In the genomic region with DNA sequence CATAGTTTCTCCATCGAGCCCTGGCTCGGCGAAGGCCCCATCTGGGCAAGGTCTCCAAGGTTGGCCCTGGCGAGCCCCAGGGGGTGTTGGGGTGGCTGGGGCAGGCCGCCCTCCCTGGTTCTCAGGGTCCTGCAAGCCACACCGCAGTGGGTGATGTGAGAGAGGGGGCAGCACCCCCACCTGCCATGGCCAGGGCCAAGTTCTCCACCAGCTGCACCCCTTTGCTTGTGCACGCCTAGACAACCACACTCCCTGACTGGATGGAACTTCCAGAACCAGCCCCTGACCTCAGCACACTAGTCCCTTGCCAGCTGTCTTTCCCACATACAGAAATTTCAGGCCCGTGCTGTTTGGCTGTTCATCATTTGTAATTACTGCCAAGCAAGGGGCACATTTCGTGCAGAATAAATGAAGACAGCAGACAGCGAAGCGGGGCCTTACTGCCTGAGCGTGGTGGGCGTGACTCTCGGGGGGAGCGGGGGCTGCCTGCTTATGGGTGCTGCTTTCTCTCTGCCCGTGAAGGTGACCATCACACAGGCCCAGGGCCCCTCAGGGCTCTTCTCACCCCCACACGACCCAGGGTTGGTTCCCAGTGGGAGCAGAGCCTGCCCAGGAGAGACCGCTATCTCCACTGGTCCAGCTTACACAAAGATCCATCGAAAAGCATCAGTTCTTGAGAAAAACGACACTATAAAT, we compare ENCODE assay signal across 13 cellular contexts.
DNase-seq lines count a peak whose midpoint lies in the region; ATAC-seq and TF ChIP-seq lines count a peak whose summit lies in the region.
"Had no signal": no experiment of that assay in that cellular context is flagged by ENCODE, and none has a peak within 500 bp of the region (broad histone marks: within the 10 kb centered on the region; RNA-seq: fewer than 3 reads in every experiment).

No MANE protein-coding gene starts in this region.

- no peaks in the 10 kb centered on the region for H3K36me3 Mint-ChIP-seq in osteocyte (ENCODE audit: unreplicated experiment)
- H3K36me3 Mint-ChIP-seq: CD4-positive, CD25-positive, alpha-beta regulatory T cell had no signal

- no peak for TF ChIP-seq CTCF in coronary artery (IDR thresholded peaks at IDR 0.05)
- TF ChIP-seq CTCF in sigmoid colon (IDR thresholded peaks at IDR 0.05), result no peak
- no peak for TF ChIP-seq CTCF in osteocyte (IDR thresholded peaks at IDR 0.05)

- 84 to 87% methylated on average over 20 of the region's 20 CpGs for WGBS in sigmoid colon, 2 donors
- 24 to 25% methylated on average over 20 of the region's 20 CpGs for WGBS in GM23248 (ENCODE audit: low coverage in 1 of 2, low lambda C conversion rate in 2 of 2, missing lambda C conversion rate in 2 of 2), 2 experiments

- H3K9me2 ChIP-seq in GM23248 (ENCODE audit: insufficient read depth), result no peaks in the 10 kb centered on the region

- no peaks in the 10 kb centered on the region for H3K36me3 ChIP-seq in sigmoid colon
- no peaks in the 10 kb centered on the region for H3K36me3 ChIP-seq in GM23248 (ENCODE audit: low read depth)
- H3K36me3 ChIP-seq: BLaER1 treated with 17β-estradiol and CSF1 and Interleukin-3, amounts not matched to agents 10 nM and 100 nM had no signal

- no peak for TF ChIP-seq EP300 in sigmoid colon (IDR thresholded peaks at IDR 0.05)

- intact Hi-C loops in cardiac septum (cut with DNase I), result no loop called here
- intact Hi-C loops in left ventricle myocardium superior (cut with micrococcal nuclease), result no loop called here
- intact Hi-C loops in sigmoid colon (cut with DNase I), result no loop called here

- H3F3A ChIP-seq in GM23248 (ENCODE audit: insufficient read depth), result no peaks in the 10 kb centered on the region

- H3K79me2 ChIP-seq in GM23248 (ENCODE audit: insufficient read depth), result no peaks in the 10 kb centered on the region

- no peaks in the 10 kb centered on the region for H3K9me3 ChIP-seq in sigmoid colon
- H3K9me3 ChIP-seq in GM23248 (ENCODE audit: low read depth), result no peaks in the 10 kb centered on the region
- H3K9me3 ChIP-seq: BLaER1 treated with 17β-estradiol and CSF1 and Interleukin-3, amounts not matched to agents 10 nM and 100 nM had no signal

- H4K20me1 ChIP-seq in GM23248 (ENCODE audit: insufficient read depth), result no peaks in the 10 kb centered on the region

- TF ChIP-seq POLR2A in sigmoid colon (IDR thresholded peaks at IDR 0.05), result no peak

- H3K4me3 Mint-ChIP-seq in osteocyte (ENCODE audit: unreplicated experiment), result no peak overlapping the region
- H3K4me3 Mint-ChIP-seq: CD4-positive, CD25-positive, alpha-beta regulatory T cell; HFFc6 had no signal

- no peak overlapping the region for H3K27ac ChIP-seq in coronary artery
- H3K27ac ChIP-seq in sigmoid colon, result no peak overlapping the region
- H3K27ac ChIP-seq in GM23248, result no peak overlapping the region
- H3K27ac ChIP-seq: BLaER1 treated with 17β-estradiol and CSF1 and Interleukin-3, amounts not matched to agents 10 nM and 100 nM had no signal

- no peaks in the 10 kb centered on the region for H3K27me3 Mint-ChIP-seq in osteocyte (ENCODE audit: unreplicated experiment)
- H3K27me3 Mint-ChIP-seq: CD4-positive, CD25-positive, alpha-beta regulatory T cell had no signal

- H3K27me3 ChIP-seq in sigmoid colon (peaks cover 0 to 10% (median 0%) of the 10 kb centered on the region in 3 donors), GM23248 (replicated peaks; ENCODE audit: insufficient read depth) (no peaks in the 10 kb centered on the region)
- H3K27me3 ChIP-seq: BLaER1 treated with 17β-estradiol and CSF1 and Interleukin-3, amounts not matched to agents 10 nM and 100 nM had no signal

- H3K9ac ChIP-seq in GM23248, result no peak overlapping the region
- H3K9ac ChIP-seq: BLaER1 treated with 17β-estradiol and CSF1 and Interleukin-3, amounts not matched to agents 10 nM and 100 nM had no signal

- H3K27ac Mint-ChIP-seq in osteocyte (ENCODE audit: unreplicated experiment), result no peak overlapping the region
- H3K27ac Mint-ChIP-seq: CD4-positive, CD25-positive, alpha-beta regulatory T cell; HFFc6 had no signal

- no peak overlapping the region for H2AFZ ChIP-seq in GM23248

- no peak overlapping the region for H3K4me2 ChIP-seq in GM23248 (ENCODE audit: unreplicated experiment)
- H3K4me2 ChIP-seq: BLaER1 treated with 17β-estradiol and CSF1 and Interleukin-3, amounts not matched to agents 10 nM and 100 nM had no signal

- H3K4me1 ChIP-seq in sigmoid colon (no peaks in the 10 kb centered on the region), GM23248 (ENCODE audit: insufficient read depth) (no peaks in the 10 kb centered on the region)

- ATAC-seq in left ventricle myocardium superior, result no peak

- H3K4me3 ChIP-seq in coronary artery (no peak overlapping the region), sigmoid colon (no peak overlapping the region), GM23248 (no peak overlapping the region)
- H3K4me3 ChIP-seq: BLaER1 treated with 17β-estradiol and CSF1 and Interleukin-3, amounts not matched to agents 10 nM and 100 nM had no signal

- H3K4me1 Mint-ChIP-seq in osteocyte (ENCODE audit: unreplicated experiment), result peaks cover 2% of the 10 kb centered on the region
- H3K4me1 Mint-ChIP-seq: CD4-positive, CD25-positive, alpha-beta regulatory T cell had no signal

- H3K9me3 Mint-ChIP-seq in osteocyte (ENCODE audit: unreplicated experiment), result no peaks in the 10 kb centered on the region

- in situ Hi-C loops in GM23248 (cut with MboI), result no loop called here

- DNase-seq in cardiac septum (ENCODE audit: low spot score), result peak; percentile 39
- DNase-seq in left ventricle myocardium superior, result no peak
- DNase-seq in coronary artery (ENCODE audit: low spot score), result peak; percentile 45
- DNase-seq in sigmoid colon, result peak; percentile 48
- no peak for DNase-seq in D341Med (ENCODE audit: low spot score)
- DNase-seq in GM23248, result no peak
- DNase-seq in osteocyte (ENCODE audit: extremely low spot score, unreplicated experiment), result no peak
- DNase-seq: ACHN; CD4-positive, CD25-positive, alpha-beta regulatory T cell; DMS79; HCEC 1CT; HFFc6 had no signal

Comparison
In these comparisons a context has a peak if more than half of its experiments do, and no peak if none do; other contexts are left out.
1. DNase-seq: peak in cardiac septum (single experiment), coronary artery (single experiment) and sigmoid colon (single experiment); none in left ventricle myocardium superior (single experiment), D341Med (single experiment), GM23248 (single experiment) and osteocyte (single experiment).